In genomic region chr12:130809791-130810190, GRCh38 we compare ENCODE assay signal across 8 cellular contexts.
"Had no signal": no experiment of that assay in that cellular context is flagged by ENCODE, and none has a peak within 500 bp of the region (broad histone marks: within the 10 kb centered on the region; RNA-seq: fewer than 3 reads in every experiment).

No MANE protein-coding gene starts in this region.

- H3K27ac ChIP-seq: GM23248, KMS-11 had no signal

- FAIRE-seq: HTR-8/SVneo had no signal

- H3K4me3 ChIP-seq: GM23248, HAP-1 had no signal

- H2AFZ ChIP-seq: GM23248 had no signal

- H3K4me2 ChIP-seq: KMS-11 had no signal

- H3K9ac ChIP-seq: GM23248, KMS-11 had no signal

- DNase-seq: GM23248, GOT3, H7, KBM-7 had no signal

- H3K9me3 ChIP-seq: HAP-1 had no signal

- ATAC-seq: HCT116 had no signal
